8 cellular contexts compared by ENCODE assay signal in the genomic region with DNA sequence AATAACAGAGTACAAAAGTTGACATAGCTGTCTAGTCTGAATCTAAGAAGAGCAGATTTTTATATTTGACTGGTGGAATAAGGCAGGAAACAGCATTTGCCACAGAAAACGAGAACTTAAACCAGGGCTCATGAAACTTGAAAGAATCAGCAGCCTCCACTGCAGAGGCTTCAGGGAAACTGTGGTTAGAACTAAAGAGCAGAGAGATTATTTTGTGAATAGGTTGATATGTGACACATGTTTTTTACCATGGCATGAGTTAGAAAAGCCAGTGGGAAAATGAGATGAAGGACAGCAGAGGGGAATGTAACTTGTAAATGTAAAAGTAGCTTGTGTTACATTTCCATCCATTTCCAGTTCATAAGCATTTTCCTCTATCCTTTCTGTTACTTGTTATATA.
DNase-seq lines count a peak whose midpoint lies in the region; ATAC-seq and TF ChIP-seq lines count a peak whose summit lies in the region.

No MANE protein-coding gene starts in this region.

- no peak for TF ChIP-seq POLR2A in breast epithelium (IDR thresholded peaks at IDR 0.05)

- no peaks in the 10 kb centered on the region for H3K36me3 ChIP-seq in breast epithelium

- no peaks in the 10 kb centered on the region for H3K9me3 ChIP-seq in breast epithelium

- H3K27ac Mint-ChIP-seq in activated naive CD4-positive, alpha-beta T cell treated with anti-CD3 and anti-CD28 coated beads, Interleukin-2, amount 50 U/mL, for 72 hours, result no peak overlapping the region

- no peak overlapping the region for H3K4me3 ChIP-seq in breast epithelium

- ATAC-seq in GM18498 (IDR thresholded peaks at IDR 0.05; ENCODE audit: unreplicated experiment), result peak; percentile 70
- peak; percentile 59 for ATAC-seq in GM21423 (IDR thresholded peaks at IDR 0.05; ENCODE audit: unreplicated experiment)
- ATAC-seq in HG03457 (IDR thresholded peaks at IDR 0.05; ENCODE audit: unreplicated experiment), result peak; percentile 49
- peak; percentile 48 to 66 for ATAC-seq in activated naive CD4-positive, alpha-beta T cell treated with anti-CD3 and anti-CD28 coated beads, Interleukin-2, amount 50 U/mL, for 72 hours

- H3K4me1 ChIP-seq in breast epithelium, result no peaks in the 10 kb centered on the region

- no peak for TF ChIP-seq CTCF in breast epithelium (IDR thresholded peaks at IDR 0.05)

- no peaks in the 10 kb centered on the region for H3K36me3 Mint-ChIP-seq in activated naive CD4-positive, alpha-beta T cell treated with anti-CD3 and anti-CD28 coated beads, Interleukin-2, amount 50 U/mL, for 72 hours

- intact Hi-C loops in breast epithelium (cut with DNase I; ENCODE audit: low total_unique reads), result no loop called here

- H3K27ac ChIP-seq in breast epithelium, result no peak overlapping the region

- peaks cover 0 to 5% of the 10 kb centered on the region in 2 donors for H3K9me3 Mint-ChIP-seq in activated naive CD4-positive, alpha-beta T cell treated with anti-CD3 and anti-CD28 coated beads, Interleukin-2, amount 50 U/mL, for 72 hours

- H3K27me3 ChIP-seq in breast epithelium, result no peaks in the 10 kb centered on the region

- no peak for DNase-seq in activated naive CD4-positive, alpha-beta T cell treated with anti-CD3 and anti-CD28 coated beads, Interleukin-2, amount 50 U/mL, for 72 hours (ENCODE audit: low spot score in 2 of 2)
- DNase-seq in A172 (ENCODE audit: low spot score) (no peak), NCI-H748 treated with DMSO at 0.1 percent for 48 hours (lab: John Stamatoyannopoulos, UW) (no peak), inferior parietal cortex (ENCODE audit: extremely low spot score) (no peak), breast epithelium (ENCODE audit: low spot score in 2 of 2) (no peak)
